ENCODE assay signal across 9 cellular contexts in the genomic region with DNA sequence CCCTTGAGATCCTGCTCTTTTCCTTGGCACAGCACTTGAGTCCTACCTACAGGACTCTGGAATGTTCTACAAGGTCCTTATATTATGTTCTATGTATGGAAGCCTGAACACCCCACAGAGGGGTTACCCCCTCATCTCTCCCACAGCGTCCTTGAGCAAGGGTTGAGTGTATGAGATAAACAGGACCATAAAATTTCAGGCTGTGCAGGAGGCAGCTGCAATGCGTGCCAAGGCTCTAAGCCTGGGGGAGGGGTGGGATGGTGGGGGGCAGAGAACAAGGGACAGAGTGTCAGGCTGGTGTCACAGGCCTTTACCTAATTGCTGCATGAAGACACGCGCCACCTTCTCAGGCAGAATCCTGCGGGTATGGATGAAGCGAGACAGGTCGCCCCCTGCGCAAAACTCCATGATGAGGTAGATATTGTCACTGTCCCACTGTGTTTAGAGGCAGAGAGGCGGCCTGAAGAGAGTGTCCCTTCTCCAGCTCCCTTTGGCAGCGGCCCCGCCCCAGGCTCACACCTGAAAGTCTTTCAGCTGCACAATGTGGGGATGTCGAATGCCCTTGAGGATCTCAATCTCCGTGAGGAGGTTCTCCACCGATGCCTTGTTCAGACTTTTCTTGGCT. TPM values are rescaled to one million over a fixed set of nuclear protein-coding genes. Genes with fewer than 3 reads are reported as not detected.
DNase-seq lines count a peak whose midpoint lies in the region; ATAC-seq, FAIRE-seq and TF ChIP-seq lines count a peak whose summit lies in the region.
"Had no signal": no experiment of that assay in that cellular context is flagged by ENCODE, and none has a peak within 500 bp of the region (broad histone marks: within the 10 kb centered on the region; RNA-seq: fewer than 3 reads in every experiment).

No MANE protein-coding gene starts in this region.

- no peak for FAIRE-seq in RCC 7860 (lab: Jason Lieb, UNC)

- H3K9me3 Mint-ChIP-seq in CD8-positive, alpha-beta T cell: no peaks in the 10 kb centered on the region

- CTCF ChIA-PET in CD8-positive, alpha-beta T cell (lab: Charles Lee): interaction anchor here (0.7 to 6.1 kb wide), 14 partner anchors 8 to 221 kb away, joined by 3 to 62 read pairs (median 4); partner anchors contain the start of gene FAM219B

- POLR2A ChIA-PET in CD8-positive, alpha-beta T cell (lab: Charles Lee): interaction anchor here (0.5 to 3.7 kb wide), 4 partner anchors 28 to 362 kb away, joined by 3 to 16 read pairs (median 10); no protein-coding TSS in a partner anchor

- peaks cover 43% of the 10 kb centered on the region for H3K4me1 ChIP-seq in CD8-positive, alpha-beta T cell (ENCODE audit: insufficient read depth, low read length)
- H3K4me1 ChIP-seq in OCI-LY1 (ENCODE audit: insufficient read depth, low read length, severe bottlenecking) (peaks cover 51% of the 10 kb centered on the region), endocrine pancreas (ENCODE audit: control insufficient read depth, insufficient read depth, low read length) (no peaks in the 10 kb centered on the region), osteoblast (ENCODE audit: insufficient read depth, low read length) (peaks cover 11% of the 10 kb centered on the region)

- peak overlapping the region; percentile 91 for H3K4me3 Mint-ChIP-seq in CD8-positive, alpha-beta T cell

- peak overlapping the region; percentile 97 for H3K4me3 ChIP-seq in CD8-positive, alpha-beta T cell (ENCODE audit: low read depth, low read length)
- H3K4me3 ChIP-seq in OCI-LY1 (ENCODE audit: low read depth, low read length, poor library complexity, severe bottlenecking) (peak overlapping the region; percentile 78), endocrine pancreas (ENCODE audit: control insufficient read depth, insufficient read depth, low read length) (peak overlapping the region; percentile 32), osteoblast (ENCODE audit: insufficient read depth, low read length) (peak overlapping the region; percentile 85)

- peak overlapping the region; percentile 77 for H3K27ac Mint-ChIP-seq in CD8-positive, alpha-beta T cell

- no peaks in the 10 kb centered on the region for H3F3A ChIP-seq in OCI-LY1 (ENCODE audit: insufficient read depth, low read length)

- H3K4me2 ChIP-seq in OCI-LY1 (ENCODE audit: low read length) (peak overlapping the region; percentile 73), osteoblast (ENCODE audit: insufficient read depth, low read length) (peak overlapping the region; percentile 93)

- no peak for TF ChIP-seq CTCF in CD8-positive, alpha-beta T cell (IDR thresholded peaks at IDR 0.05)
- TF ChIP-seq CTCF in OCI-LY1 (IDR thresholded peaks at IDR 0.05; ENCODE audit: low read length): no peak
- no peak for TF ChIP-seq CTCF in osteoblast (IDR thresholded peaks at IDR 0.05; ENCODE audit: extremely low read depth, low read depth, low read length)

- no peaks in the 10 kb centered on the region for H3K9me3 ChIP-seq in CD8-positive, alpha-beta T cell (ENCODE audit: low read length)
- no peaks in the 10 kb centered on the region for H3K9me3 ChIP-seq in OCI-LY1 (ENCODE audit: low read length)
- H3K9me3 ChIP-seq in endocrine pancreas (ENCODE audit: control insufficient read depth, low read length): no peaks in the 10 kb centered on the region
- H3K9me3 ChIP-seq in osteoblast (ENCODE audit: low read depth, low read length): no peaks in the 10 kb centered on the region

- peak overlapping the region; percentile 82 for H3K9ac ChIP-seq in OCI-LY1 (ENCODE audit: low read length)
- H3K9ac ChIP-seq in endocrine pancreas (ENCODE audit: control insufficient read depth, insufficient read depth, low read length): peak overlapping the region; percentile 15

- no peaks in the 10 kb centered on the region for H3K9me2 ChIP-seq in OCI-LY1 (ENCODE audit: low read depth, low read length)

- no peak overlapping the region for H3K27ac ChIP-seq in CD8-positive, alpha-beta T cell (ENCODE audit: low read depth, low read length)
- H3K27ac ChIP-seq in OCI-LY1 (ENCODE audit: low read depth, low read length, poor library complexity, severe bottlenecking) (no peak overlapping the region), osteoblast (ENCODE audit: low read depth, low read length) (no peak overlapping the region)

- H4K20me1 ChIP-seq in OCI-LY1 (ENCODE audit: insufficient read depth, low read length) (no peaks in the 10 kb centered on the region), osteoblast (ENCODE audit: insufficient read depth, low read length) (peaks cover 9% of the 10 kb centered on the region)

- no peaks in the 10 kb centered on the region for H3K27me3 ChIP-seq in CD8-positive, alpha-beta T cell (ENCODE audit: insufficient read depth, low read length)
- no peaks in the 10 kb centered on the region for H3K27me3 ChIP-seq in OCI-LY1 (ENCODE audit: insufficient read depth, low read length)
- H3K27me3 ChIP-seq in endocrine pancreas (ENCODE audit: control insufficient read depth, insufficient read depth, low read length): no peaks in the 10 kb centered on the region
- H3K27me3 ChIP-seq in osteoblast (ENCODE audit: insufficient read depth, low read length): no peaks in the 10 kb centered on the region

- H2AFZ ChIP-seq in OCI-LY1 (ENCODE audit: low read length): no peak overlapping the region
- no peak overlapping the region for H2AFZ ChIP-seq in osteoblast (ENCODE audit: low read length)

- H3K4me1 Mint-ChIP-seq in CD8-positive, alpha-beta T cell (ENCODE audit: low read depth): peaks cover 47% of the 10 kb centered on the region

- H3K27me3 Mint-ChIP-seq in CD8-positive, alpha-beta T cell (ENCODE audit: low read depth): no peaks in the 10 kb centered on the region

- intact Hi-C loops in CD8-positive, alpha-beta T cell (cut with DNase I, micrococcal nuclease): loop anchor here (1.0 to 5.0 kb wide), 8 partner anchors 59 to 609 kb away; partner anchors contain the start of genes SIN3A (in 2 of the 2), C15orf39 (in 1 of the 2), CSK (in 1 of the 2) and EDC3 (in 1 of the 2)

- H3K79me2 ChIP-seq in OCI-LY1 (ENCODE audit: insufficient read depth, low read length) (no peaks in the 10 kb centered on the region), osteoblast (ENCODE audit: insufficient read depth, low read length) (peaks cover 9% of the 10 kb centered on the region)

- H3K36me3 ChIP-seq in CD8-positive, alpha-beta T cell (ENCODE audit: insufficient read depth, low read length): peaks cover 9% of the 10 kb centered on the region
- H3K36me3 ChIP-seq in OCI-LY1 (ENCODE audit: insufficient read depth, low read length): peaks cover 26% of the 10 kb centered on the region; the same call in 1 of the 2 replicates
- no peaks in the 10 kb centered on the region for H3K36me3 ChIP-seq in endocrine pancreas (ENCODE audit: control insufficient read depth, insufficient read depth, low read length)
- H3K36me3 ChIP-seq in osteoblast (ENCODE audit: insufficient read depth, low read length): no peaks in the 10 kb centered on the region

- DNase-seq in CD8-positive, alpha-beta T cell: peak in 1 of 7 experiments; percentile 3
- DNase-seq in osteoblast (ENCODE audit: insufficient read length, low spot score, missing footprints) (peak; percentile 58), RCC 7860 (ENCODE audit: low spot score) (no peak), globus pallidus (ENCODE audit: low spot score) (no peak)
- DNase-seq in stimulated activated CD4-positive, alpha-beta T cell treated with anti-CD3 and anti-CD28 coated beads, Interleukin-4, amount 100 ng/mL, for 4 hours: no peak
- DNase-seq: NCI-H524 treated with DMSO at 0.1 percent for 48 hours had no signal

- peaks cover 36% of the 10 kb centered on the region for H3K36me3 Mint-ChIP-seq in CD8-positive, alpha-beta T cell

- no peak for ATAC-seq in CD8-positive, alpha-beta T cell
- no peak for ATAC-seq in HG02571 (IDR thresholded peaks at IDR 0.05; ENCODE audit: unreplicated experiment)

RNA-seq across cellular contexts. Expression of gene ULK3, which starts 1.1 kb away (rescaled TPM):
- total RNA-seq in CD8-positive, alpha-beta T cell: 10 to 100 TPM; 34.3 to 35.1 TPM
- total RNA-seq in osteoblast: 19.4 and 21.4 TPM in 2 replicates

RNA-seq across cellular contexts. Expression of gene CPLX3, which starts 15.4 kb away (rescaled TPM):
- total RNA-seq in CD8-positive, alpha-beta T cell: under 1 TPM; 0.19 to 0.36 TPM
- not detected in 2 replicates for total RNA-seq in osteoblast

RNA-seq across cellular contexts. Expression of gene LMAN1L, which starts 29.2 kb away (rescaled TPM):
- not detected for total RNA-seq in CD8-positive, alpha-beta T cell
- total RNA-seq in osteoblast: under 0.01 TPM in 1 of 2 replicates, not detected in the other

RNA-seq across cellular contexts. Expression of gene SCAMP2, which starts 31.3 kb away (rescaled TPM):
- 10 to 100 TPM; 48.7 to 57.2 TPM for total RNA-seq in CD8-positive, alpha-beta T cell
- 23.9 and 28.3 TPM in 2 replicates for total RNA-seq in osteoblast

RNA-seq across cellular contexts. Expression of gene MPI, which starts 48.0 kb away (rescaled TPM):
- total RNA-seq in CD8-positive, alpha-beta T cell: 10 to 100 TPM; 18.3 to 19.9 TPM
- 33.9 and 54.3 TPM in 2 replicates for total RNA-seq in osteoblast

Comparison
In these comparisons a context has a peak if more than half of its experiments do, and no peak if none do; other contexts are left out.
1. H3K4me3 ChIP-seq: peak in every context shown above with its lines; median percentile 97 in CD8-positive, alpha-beta T cell; 85 in osteoblast; 78 in OCI-LY1; 32 in endocrine pancreas.